35 cellular contexts compared by ENCODE assay signal in genomic region chr6:118128755-118129154, GRCh38.
"Had no signal": no experiment of that assay in that cellular context is flagged by ENCODE, and none has a peak within 500 bp of the region (broad histone marks: within the 10 kb centered on the region; RNA-seq: fewer than 3 reads in every experiment).

No MANE protein-coding gene starts in this region.

- ATAC-seq: activated CD8-positive, alpha-beta memory T cell treated with anti-CD3 and anti-CD28 coated beads, Interleukin-2, amount 10 ng/mL, durations not matched to agents 7 days and 5 days; activated CD8-positive, alpha-beta T cell treated with anti-CD3 and anti-CD28 coated beads, Interleukin-2, amount 10 ng/mL, durations not matched to agents 7 days and 5 days; activated naive CD8-positive, alpha-beta T cell treated with anti-CD3 and anti-CD28 coated beads, Interleukin-2, amount 50 U/mL, for 24 hours had no signal

- FAIRE-seq: TTC549 had no signal

- H3K36me3 ChIP-seq: ascending aorta, cardiac muscle cell, WERI-Rb-1 had no signal

- H3K4me1 ChIP-seq: ascending aorta had no signal

- H3K9me3 ChIP-seq: ascending aorta had no signal

- H3K4me3 ChIP-seq: ascending aorta, cardiac muscle cell had no signal

- H3K9me3 Mint-ChIP-seq: activated CD4-positive, alpha-beta memory T cell treated with anti-CD3 and anti-CD28 coated beads, Interleukin-2, amount 10 ng/mL, durations not matched to agents 7 days and 5 days; activated CD4-positive, alpha-beta T cell treated with anti-CD3 and anti-CD28 coated beads, Interleukin-2, amount 10 ng/mL, durations not matched to agents 7 days and 5 days; activated naive CD4-positive, alpha-beta T cell treated with anti-CD3 and anti-CD28 coated beads, Interleukin-2, amount 10 ng/mL, durations not matched to agents 7 days and 5 days; activated naive CD4-positive, alpha-beta T cell treated with anti-CD3 and anti-CD28 coated beads, Interleukin-2, amount 50 U/mL, for 24 hours; activated naive CD8-positive, alpha-beta T cell treated with anti-CD3 and anti-CD28 coated beads, Interleukin-2, amount 50 U/mL, for 24 hours; activated T-cell treated with anti-CD3 and anti-CD28 coated beads, Interleukin-2, amount 50 U/mL, for 24 hours; activated T-helper 2 cell treated with anti-CD3 and anti-CD28 coated beads, Interferon-gamma antibody, Interleukin-2, Interleukin-4, amounts not matched to agents 10 μg/mL and 5 μg/mL and 100 μg/mL, durations not matched to agents 14 hours and 24 hours and 36 hours; T-helper 2 cell treated with Interferon-gamma antibody and Interleukin-4, amounts not matched to agents 5 μg/mL and 100 μg/mL, for 36 hours had no signal

- H3K27me3 Mint-ChIP-seq: activated B cell treated with CpG ODN at 0.5 μM for 24 hours; activated CD4-positive, alpha-beta memory T cell treated with anti-CD3 and anti-CD28 coated beads, Interleukin-2, amount 10 ng/mL, durations not matched to agents 7 days and 5 days; activated CD4-positive, alpha-beta T cell treated with anti-CD3 and anti-CD28 coated beads, Interleukin-2, amount 10 ng/mL, durations not matched to agents 7 days and 5 days; activated naive CD8-positive, alpha-beta T cell; brain had no signal

- H3K27ac Mint-ChIP-seq: activated B cell treated with CpG ODN at 0.5 μM for 24 hours; activated CD4-positive, alpha-beta memory T cell treated with anti-CD3 and anti-CD28 coated beads, Interleukin-2, amount 10 ng/mL, durations not matched to agents 7 days and 5 days; activated CD4-positive, alpha-beta T cell treated with anti-CD3 and anti-CD28 coated beads, Interleukin-2, amount 10 ng/mL, durations not matched to agents 7 days and 5 days; activated CD8-positive, alpha-beta memory T cell treated with anti-CD3 and anti-CD28 coated beads, Interleukin-2, amount 10 ng/mL, durations not matched to agents 7 days and 5 days; activated CD8-positive, alpha-beta T cell treated with anti-CD3 and anti-CD28 coated beads, Interleukin-2, amount 10 ng/mL, durations not matched to agents 7 days and 5 days; activated naive CD4-positive, alpha-beta T cell treated with anti-CD3 and anti-CD28 coated beads, Interleukin-2, amount 10 ng/mL, durations not matched to agents 7 days and 5 days; activated naive CD4-positive, alpha-beta T cell treated with anti-CD3 and anti-CD28 coated beads, Interleukin-2, amount 50 U/mL, for 24 hours; activated naive CD8-positive, alpha-beta T cell; activated naive CD8-positive, alpha-beta T cell treated with anti-CD3 and anti-CD28 coated beads, Interleukin-2, amount 10 ng/mL, durations not matched to agents 7 days and 5 days; activated naive CD8-positive, alpha-beta T cell treated with anti-CD3 and anti-CD28 coated beads, Interleukin-2, amount 50 U/mL, for 24 hours; activated T-cell treated with anti-CD3 and anti-CD28 coated beads, Interleukin-2, amount 50 U/mL, for 24 hours; activated T-helper 2 cell treated with anti-CD3 and anti-CD28 coated beads, Interferon-gamma antibody, Interleukin-2, Interleukin-4, amounts not matched to agents 10 μg/mL and 5 μg/mL and 100 μg/mL, durations not matched to agents 14 hours and 24 hours and 36 hours; brain; T-helper 1 cell treated with Interleukin-12 subunit alpha and Interleukin-12 subunit beta and Interleukin-4 antibody, amounts not matched to agents 30 μg/mL and 1 μg/mL, for 36 hours; T-helper 2 cell treated with Interferon-gamma antibody and Interleukin-4, amounts not matched to agents 5 μg/mL and 100 μg/mL, for 36 hours had no signal

- H3K4me3 Mint-ChIP-seq: activated B cell treated with CpG ODN at 0.5 μM for 24 hours; activated CD4-positive, alpha-beta memory T cell treated with anti-CD3 and anti-CD28 coated beads, Interleukin-2, amount 10 ng/mL, durations not matched to agents 7 days and 5 days; activated CD4-positive, alpha-beta T cell treated with anti-CD3 and anti-CD28 coated beads, Interleukin-2, amount 10 ng/mL, durations not matched to agents 7 days and 5 days; activated CD8-positive, alpha-beta memory T cell treated with anti-CD3 and anti-CD28 coated beads, Interleukin-2, amount 10 ng/mL, durations not matched to agents 7 days and 5 days; activated CD8-positive, alpha-beta T cell treated with anti-CD3 and anti-CD28 coated beads, Interleukin-2, amount 10 ng/mL, durations not matched to agents 7 days and 5 days; activated naive CD4-positive, alpha-beta T cell treated with anti-CD3 and anti-CD28 coated beads, Interleukin-2, amount 10 ng/mL, durations not matched to agents 7 days and 5 days; activated naive CD4-positive, alpha-beta T cell treated with anti-CD3 and anti-CD28 coated beads, Interleukin-2, amount 50 U/mL, for 24 hours; activated naive CD8-positive, alpha-beta T cell; activated naive CD8-positive, alpha-beta T cell treated with anti-CD3 and anti-CD28 coated beads, Interleukin-2, amount 10 ng/mL, durations not matched to agents 7 days and 5 days; activated naive CD8-positive, alpha-beta T cell treated with anti-CD3 and anti-CD28 coated beads, Interleukin-2, amount 50 U/mL, for 24 hours; activated T-cell treated with anti-CD3 and anti-CD28 coated beads, Interleukin-2, amount 50 U/mL, for 24 hours; brain; central memory CD8-positive, alpha-beta T cell; T-helper 1 cell treated with Interleukin-12 subunit alpha and Interleukin-12 subunit beta and Interleukin-4 antibody, amounts not matched to agents 30 μg/mL and 1 μg/mL, for 36 hours; T-helper 2 cell treated with Interferon-gamma antibody and Interleukin-4, amounts not matched to agents 5 μg/mL and 100 μg/mL, for 36 hours had no signal

- H3K36me3 Mint-ChIP-seq: activated CD8-positive, alpha-beta memory T cell treated with anti-CD3 and anti-CD28 coated beads, Interleukin-2, amount 10 ng/mL, durations not matched to agents 7 days and 5 days; activated naive CD4-positive, alpha-beta T cell treated with anti-CD3 and anti-CD28 coated beads, Interleukin-2, amount 10 ng/mL, durations not matched to agents 7 days and 5 days; activated naive CD4-positive, alpha-beta T cell treated with anti-CD3 and anti-CD28 coated beads, Interleukin-2, amount 50 U/mL, for 24 hours; activated naive CD8-positive, alpha-beta T cell; activated naive CD8-positive, alpha-beta T cell treated with anti-CD3 and anti-CD28 coated beads, Interleukin-2, amount 10 ng/mL, durations not matched to agents 7 days and 5 days had no signal

- H3K27me3 ChIP-seq: ascending aorta, cardiac muscle cell had no signal

- H3K4me1 Mint-ChIP-seq: activated B cell treated with CpG ODN at 0.5 μM for 24 hours; activated CD4-positive, alpha-beta memory T cell treated with anti-CD3 and anti-CD28 coated beads, Interleukin-2, amount 10 ng/mL, durations not matched to agents 7 days and 5 days; activated CD4-positive, alpha-beta T cell treated with anti-CD3 and anti-CD28 coated beads, Interleukin-2, amount 10 ng/mL, durations not matched to agents 7 days and 5 days; activated CD8-positive, alpha-beta memory T cell treated with anti-CD3 and anti-CD28 coated beads, Interleukin-2, amount 10 ng/mL, durations not matched to agents 7 days and 5 days; activated naive CD4-positive, alpha-beta T cell treated with anti-CD3 and anti-CD28 coated beads, Interleukin-2, amount 10 ng/mL, durations not matched to agents 7 days and 5 days; activated naive CD4-positive, alpha-beta T cell treated with anti-CD3 and anti-CD28 coated beads, Interleukin-2, amount 50 U/mL, for 24 hours; activated naive CD8-positive, alpha-beta T cell treated with anti-CD3 and anti-CD28 coated beads, Interleukin-2, amount 10 ng/mL, durations not matched to agents 7 days and 5 days; activated naive CD8-positive, alpha-beta T cell treated with anti-CD3 and anti-CD28 coated beads, Interleukin-2, amount 50 U/mL, for 24 hours; central memory CD8-positive, alpha-beta T cell had no signal

- H3K27ac ChIP-seq: ascending aorta, cardiac muscle cell, WERI-Rb-1 had no signal

- DNase-seq: activated B cell treated with CpG ODN at 0.5 μM for 24 hours; activated CD4-positive, alpha-beta memory T cell treated with anti-CD3 and anti-CD28 coated beads, Interleukin-2, amount 10 ng/mL, durations not matched to agents 7 days and 5 days; activated CD4-positive, alpha-beta T cell treated with anti-CD3 and anti-CD28 coated beads for 4 hours; activated CD4-positive, alpha-beta T cell treated with anti-CD3 and anti-CD28 coated beads, Interleukin-2, amount 10 ng/mL, durations not matched to agents 7 days and 5 days; activated CD4-positive, alpha-beta T cell treated with anti-CD3 and anti-CD28 coated beads, Interleukin-2, amount 50 U/mL, for 48 hours; activated CD4-positive, CD25-positive, alpha-beta regulatory T cell treated with anti-CD3 and anti-CD28 coated beads, Interleukin-2, amount 50 U/mL, for 72 hours; activated CD8-positive, alpha-beta memory T cell treated with anti-CD3 and anti-CD28 coated beads for 24 hours; activated CD8-positive, alpha-beta memory T cell treated with anti-CD3 and anti-CD28 coated beads, Interleukin-2, amount 10 ng/mL, durations not matched to agents 7 days and 5 days; activated CD8-positive, alpha-beta memory T cell treated with anti-CD3 and anti-CD28 coated beads, Interleukin-2, amount 50 U/mL, for 48 hours; activated CD8-positive, alpha-beta T cell treated with anti-CD3 and anti-CD28 coated beads, Interleukin-2, amount 10 ng/mL, durations not matched to agents 7 days and 5 days; activated effector memory CD4-positive, alpha-beta T cell treated with Interleukin-2 at 50 U/mL for 16 hours; activated gamma-delta T cell; activated naive CD4-positive, alpha-beta T cell treated with anti-CD3 and anti-CD28 coated beads, Interleukin-2, amount 10 ng/mL, durations not matched to agents 7 days and 5 days; activated naive CD4-positive, alpha-beta T cell treated with Interleukin-2 at 50 U/mL for 16 hours; activated naive CD8-positive, alpha-beta T cell treated with anti-CD3 and anti-CD28 coated beads, Interleukin-2, amount 10 ng/mL, durations not matched to agents 7 days and 5 days; activated naive CD8-positive, alpha-beta T cell treated with anti-CD3 and anti-CD28 coated beads, Interleukin-2, amount 50 U/mL, for 24 hours; activated T-cell treated with anti-CD3 and anti-CD28 coated beads, Interleukin-2, amount 50 U/mL, for 24 hours; activated T-cell treated with anti-CD3 and anti-CD28 coated beads, Interleukin-2, amount 50 U/mL, for 48 hours; amygdala; anterior cingulate cortex; cerebellar nuclear complex; T-helper 1 cell; T-helper 2 cell; T-helper 9 cell; WERI-Rb-1 had no signal
